18 cellular contexts compared by ENCODE assay signal in genomic region chr4:127015616-127016015, GRCh38.
DNase-seq lines count a peak whose midpoint lies in the region; ATAC-seq and TF ChIP-seq lines count a peak whose summit lies in the region.
"Had no signal": no experiment of that assay in that cellular context is flagged by ENCODE, and none has a peak within 500 bp of the region (broad histone marks: within the 10 kb centered on the region; RNA-seq: fewer than 3 reads in every experiment).

No MANE protein-coding gene starts in this region.

- TF ChIP-seq CTCF in WTC11 (IDR thresholded peaks at IDR 0.05) = no peak

- peaks cover 3% of the 10 kb centered on the region; the same call in 1 of the 2 replicates for H3K36me3 Mint-ChIP-seq in WTC11
- H3K36me3 Mint-ChIP-seq: activated naive CD4-positive, alpha-beta T cell treated with anti-CD3 and anti-CD28 coated beads, Interleukin-2, amount 50 U/mL, for 72 hours; stimulated activated memory B cell treated with anti-CD40 and anti-IgM and Interleukin-4, amounts not matched to agents 10 μg/mL and 1 μg/mL and 100 μg/mL, for 72 hours had no signal

- H3K9me3 Mint-ChIP-seq in WTC11 = no peaks in the 10 kb centered on the region
- H3K9me3 Mint-ChIP-seq: nephron; T-helper 1 cell treated with Interleukin-12 subunit alpha and Interleukin-12 subunit beta and Interleukin-4 antibody, amounts not matched to agents 30 μg/mL and 1 μg/mL, for 36 hours had no signal

- POLR2A ChIA-PET in WTC11 (lab: Charles Lee) = no interaction called here

- peak overlapping the region; percentile 64 for H3K27ac Mint-ChIP-seq in WTC11
- H3K27ac Mint-ChIP-seq: activated naive CD4-positive, alpha-beta T cell treated with anti-CD3 and anti-CD28 coated beads, Interleukin-2, amount 50 U/mL, for 72 hours; activated T-cell treated with anti-CD3 and anti-CD28 coated beads, Interleukin-2, amount 50 U/mL, for 72 hours; nephron; stimulated activated memory B cell treated with anti-CD40 and anti-IgM and Interleukin-4, amounts not matched to agents 10 μg/mL and 1 μg/mL and 100 μg/mL, for 72 hours; T-helper 1 cell treated with Interleukin-12 subunit alpha and Interleukin-12 subunit beta and Interleukin-4 antibody, amounts not matched to agents 30 μg/mL and 1 μg/mL, for 36 hours had no signal

- CTCF ChIA-PET in WTC11 (lab: Charles Lee) = no interaction called here

- peak; percentile 82 for ATAC-seq in WTC11
- no peak for ATAC-seq in GM21381 (IDR thresholded peaks at IDR 0.05; ENCODE audit: unreplicated experiment)
- ATAC-seq in HG02938 (IDR thresholded peaks at IDR 0.05; ENCODE audit: unreplicated experiment) = no peak
- ATAC-seq: activated naive CD4-positive, alpha-beta T cell treated with anti-CD3 and anti-CD28 coated beads, Interleukin-2, amount 50 U/mL, for 72 hours; activated T-cell treated with anti-CD3 and anti-CD28 coated beads, Interleukin-2, amount 50 U/mL, for 72 hours; body of pancreas; stimulated activated memory B cell treated with anti-CD40 and anti-IgM and Interleukin-4, amounts not matched to agents 10 μg/mL and 1 μg/mL and 100 μg/mL, for 72 hours had no signal

- no peak overlapping the region for H3K4me3 Mint-ChIP-seq in WTC11
- H3K4me3 Mint-ChIP-seq: activated T-cell treated with anti-CD3 and anti-CD28 coated beads, Interleukin-2, amount 50 U/mL, for 72 hours; nephron; stimulated activated memory B cell treated with anti-CD40 and anti-IgM and Interleukin-4, amounts not matched to agents 10 μg/mL and 1 μg/mL and 100 μg/mL, for 72 hours; T-helper 1 cell treated with Interleukin-12 subunit alpha and Interleukin-12 subunit beta and Interleukin-4 antibody, amounts not matched to agents 30 μg/mL and 1 μg/mL, for 36 hours had no signal

- H3K27me3 Mint-ChIP-seq in WTC11 (ENCODE audit: low read depth) = no peaks in the 10 kb centered on the region
- H3K27me3 Mint-ChIP-seq: stimulated activated memory B cell treated with anti-CD40 and anti-IgM and Interleukin-4, amounts not matched to agents 10 μg/mL and 1 μg/mL and 100 μg/mL, for 72 hours had no signal

- DNase-seq in NCI-H748 (lab: John Stamatoyannopoulos, UW; ENCODE audit: unreplicated experiment) (peak; percentile 31), NCI-H748 treated with DMSO at 0.1 percent for 48 hours (lab: John Stamatoyannopoulos, UW) (no peak), NCI-H1105 treated with DMSO at 0.1 percent for 48 hours (lab: John Stamatoyannopoulos, UW) (peak; percentile 65), WTC11 (ENCODE audit: low spot score) (peak; percentile 11), occipital lobe (lab: John Stamatoyannopoulos, UW) (peak; percentile 1), NCI-H1694 treated with DMSO at 0.1 percent for 48 hours (lab: John Stamatoyannopoulos, UW) (no peak)
- DNase-seq: activated CD4-positive, CD25-positive, alpha-beta regulatory T cell; activated T-cell treated with anti-CD3 and anti-CD28 coated beads, Interleukin-2, amount 50 U/mL, for 72 hours; body of pancreas; GF-D8; NCI-H2171 treated with DMSO at 0.1 percent for 48 hours; stimulated activated CD4-positive, alpha-beta T cell treated with anti-CD3 and anti-CD28 coated beads, Interleukin-15, amount 100 ng/mL, for 24 hours had no signal

- H3K4me1 Mint-ChIP-seq in WTC11 = peaks cover 14% of the 10 kb centered on the region
- H3K4me1 Mint-ChIP-seq: nephron; stimulated activated memory B cell treated with anti-CD40 and anti-IgM and Interleukin-4, amounts not matched to agents 10 μg/mL and 1 μg/mL and 100 μg/mL, for 72 hours had no signal

TF ChIP-seq in WTC11, 78 proteins besides CTCF, POLR2A, EP300 and RAD21:
- TF ChIP-seq KAT7 (CRISPR knock-in tag; IDR thresholded peaks at IDR 0.05; ENCODE audit: borderline replicate concordance) = no peak
- no peak for TF ChIP-seq ATF3 (CRISPR knock-in tag; conservative IDR thresholded peaks at IDR 0.05)
- no peak for TF ChIP-seq JAZF1 (CRISPR knock-in tag; IDR thresholded peaks at IDR 0.05)
- no peak for TF ChIP-seq HMGA2 (CRISPR knock-in tag; IDR thresholded peaks at IDR 0.05)
- no peak for TF ChIP-seq ZNF416 (CRISPR knock-in tag; IDR thresholded peaks at IDR 0.05)
- TF ChIP-seq ZMAT4 (CRISPR knock-in tag; IDR thresholded peaks at IDR 0.05) = no peak
- no peak for TF ChIP-seq E2F1 (CRISPR knock-in tag; IDR thresholded peaks at IDR 0.05)
- TF ChIP-seq, protein P1, sequence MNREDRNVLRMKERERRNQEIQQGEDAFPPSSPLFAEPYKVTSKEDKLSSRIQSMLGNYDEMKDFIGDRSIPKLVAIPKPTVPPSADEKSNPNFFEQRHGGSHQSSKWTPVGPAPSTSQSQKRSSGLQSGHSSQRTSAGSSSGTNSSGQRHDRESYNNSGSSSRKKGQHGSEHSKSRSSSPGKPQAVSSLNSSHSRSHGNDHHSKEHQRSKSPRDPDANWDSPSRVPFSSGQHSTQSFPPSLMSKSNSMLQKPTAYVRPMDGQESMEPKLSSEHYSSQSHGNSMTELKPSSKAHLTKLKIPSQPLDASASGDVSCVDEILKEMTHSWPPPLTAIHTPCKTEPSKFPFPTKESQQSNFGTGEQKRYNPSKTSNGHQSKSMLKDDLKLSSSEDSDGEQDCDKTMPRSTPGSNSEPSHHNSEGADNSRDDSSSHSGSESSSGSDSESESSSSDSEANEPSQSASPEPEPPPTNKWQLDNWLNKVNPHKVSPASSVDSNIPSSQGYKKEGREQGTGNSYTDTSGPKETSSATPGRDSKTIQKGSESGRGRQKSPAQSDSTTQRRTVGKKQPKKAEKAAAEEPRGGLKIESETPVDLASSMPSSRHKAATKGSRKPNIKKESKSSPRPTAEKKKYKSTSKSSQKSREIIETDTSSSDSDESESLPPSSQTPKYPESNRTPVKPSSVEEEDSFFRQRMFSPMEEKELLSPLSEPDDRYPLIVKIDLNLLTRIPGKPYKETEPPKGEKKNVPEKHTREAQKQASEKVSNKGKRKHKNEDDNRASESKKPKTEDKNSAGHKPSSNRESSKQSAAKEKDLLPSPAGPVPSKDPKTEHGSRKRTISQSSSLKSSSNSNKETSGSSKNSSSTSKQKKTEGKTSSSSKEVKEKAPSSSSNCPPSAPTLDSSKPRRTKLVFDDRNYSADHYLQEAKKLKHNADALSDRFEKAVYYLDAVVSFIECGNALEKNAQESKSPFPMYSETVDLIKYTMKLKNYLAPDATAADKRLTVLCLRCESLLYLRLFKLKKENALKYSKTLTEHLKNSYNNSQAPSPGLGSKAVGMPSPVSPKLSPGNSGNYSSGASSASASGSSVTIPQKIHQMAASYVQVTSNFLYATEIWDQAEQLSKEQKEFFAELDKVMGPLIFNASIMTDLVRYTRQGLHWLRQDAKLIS (CRISPR knock-in tag; IDR thresholded peaks at IDR 0.05; ENCODE audit: borderline replicate concordance) = no peak
- no peak for TF ChIP-seq TEAD4 (CRISPR knock-in tag; IDR thresholded peaks at IDR 0.05)
- TF ChIP-seq FOXK1 (CRISPR knock-in tag; IDR thresholded peaks at IDR 0.05) = no peak
- no peak for TF ChIP-seq SP1 (CRISPR knock-in tag; conservative IDR thresholded peaks at IDR 0.05)
- TF ChIP-seq GABPB1 (CRISPR knock-in tag; IDR thresholded peaks at IDR 0.05) = no peak
- TF ChIP-seq FOXP1 (CRISPR knock-in tag; IDR thresholded peaks at IDR 0.05; ENCODE audit: borderline replicate concordance) = no peak

Comparison
In these comparisons a context has a peak if more than half of its experiments do, and no peak if none do; other contexts are left out.
1. DNase-seq: peak in NCI-H748 (single experiment), NCI-H1105 treated with DMSO at 0.1 percent for 48 hours (single experiment), WTC11 (single experiment) and occipital lobe (single experiment); none in NCI-H748 treated with DMSO at 0.1 percent for 48 hours (single experiment) and NCI-H1694 treated with DMSO at 0.1 percent for 48 hours (single experiment).